ENCODE assay signal across 23 cellular contexts in the genomic region with DNA sequence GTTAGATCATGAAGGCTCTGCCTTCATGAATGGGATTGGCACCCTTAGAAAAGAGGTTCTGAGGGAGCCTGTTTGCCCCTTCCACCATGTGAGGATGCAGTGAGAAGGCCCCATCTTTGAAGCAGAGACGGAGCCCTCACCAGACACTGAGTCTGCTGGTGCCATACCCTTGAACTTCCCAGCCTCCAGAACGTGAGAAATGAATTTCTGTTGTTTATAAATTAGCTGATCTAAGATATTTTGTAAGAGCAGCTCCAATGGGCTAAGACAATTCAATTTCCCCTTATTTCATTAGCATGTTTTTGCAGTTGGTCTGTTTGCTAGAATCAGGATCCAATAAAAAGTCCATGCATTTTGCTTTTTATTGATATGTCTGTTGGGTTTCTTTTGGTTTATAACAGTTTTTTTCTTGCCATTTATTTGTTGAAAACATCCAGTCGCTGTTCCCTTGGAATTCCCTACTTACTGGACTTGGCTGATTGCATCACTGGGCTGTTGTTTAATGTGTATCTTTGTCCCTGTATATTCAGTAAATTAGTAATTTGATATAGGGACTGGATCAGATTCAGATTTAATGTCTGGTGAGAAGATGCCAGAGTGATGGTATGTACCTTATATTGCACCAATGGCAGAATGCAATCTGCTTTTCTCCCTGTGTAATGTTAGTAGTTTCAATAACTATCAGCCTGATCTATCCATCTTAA. TPM values are rescaled to one million over a fixed set of nuclear protein-coding genes. Genes with fewer than 3 reads are reported as not detected.
A peak's percentile ranks its signal among the peaks of the same experiment; 100 is the strongest.
DNase-seq lines count a peak whose midpoint lies in the region; ATAC-seq, FAIRE-seq and TF ChIP-seq lines count a peak whose summit lies in the region.
"Had no signal": no experiment of that assay in that cellular context is flagged by ENCODE, and none has a peak within 500 bp of the region (broad histone marks: within the 10 kb centered on the region; RNA-seq: fewer than 3 reads in every experiment).

No MANE protein-coding gene starts in this region.

- ATAC-seq in A549 = no peak
- ATAC-seq: CD8-positive, alpha-beta T cell; GM23338; HCT116 had no signal

- H3K4me1 ChIP-seq in A549 = no peaks in the 10 kb centered on the region
- H3K4me1 ChIP-seq: Caco-2 had no signal

- TF ChIP-seq CTCF in A549 (IDR thresholded peaks at IDR 0.05) (no peak), C4-2B (conservative IDR thresholded peaks at IDR 0.05) (no peak), VCaP (conservative IDR thresholded peaks at IDR 0.05) (no peak)

- no peak overlapping the region for H3K27ac ChIP-seq in A549
- H3K27ac ChIP-seq in C4-2B = peak overlapping the region; percentile 36
- H3K27ac ChIP-seq in VCaP = peak overlapping the region; percentile 88; the same call in 1 of the 2 replicates

- DNase-seq in A549 (ENCODE audit: low read depth in 1 of 2, low spot score in 1 of 2) (no peak), AG08396 (ENCODE audit: low spot score) (no peak), DMS153 treated with DMSO at 0.1 percent for 48 hours (lab: John Stamatoyannopoulos, UW; ENCODE audit: unreplicated experiment) (no peak), RCC 7860 (ENCODE audit: low spot score) (no peak)
- DNase-seq: ACHN; C1 segment of cervical spinal cord; Caco-2; CD4-positive, CD25-positive, alpha-beta regulatory T cell; CD8-positive, alpha-beta T cell; DMS153; DMS79; EL; GF-D8; H9; HFFc6 had no signal

- FAIRE-seq in A549 (lab: Jason Lieb, UNC) (no peak), RCC 7860 (lab: Jason Lieb, UNC) (no peak)
- FAIRE-seq: A204.1, GM12891, GM18507 had no signal

- CTCF ChIA-PET in A549 (lab: Yijun Ruan, JAX) = interaction anchor here (1.1 to 1.6 kb wide), 2 partner anchors 74 to 377 kb away, joined by 3 to 5 read pairs; a partner anchor contains a TSS

- no peak for TF ChIP-seq EP300 in A549 (IDR thresholded peaks at IDR 0.05)

- POLR2A ChIA-PET in A549 (lab: Yijun Ruan, JAX) = no interaction called here

- H3K9me3 ChIP-seq in A549 = no peaks in the 10 kb centered on the region
- H3K9me3 ChIP-seq: Caco-2 had no signal

- H3K4me3 ChIP-seq in A549 = no peak overlapping the region
- H3K4me3 ChIP-seq: GM23338 had no signal

- no peak for TF ChIP-seq RAD21 in A549 (conservative IDR thresholded peaks at IDR 0.05 in 1 of 2, IDR thresholded peaks at IDR 0.05 in 1 of 2)

- no peak for TF ChIP-seq POLR2A in A549 (IDR thresholded peaks at IDR 0.05; ENCODE audit: low read length)

- WGBS in A549 (ENCODE audit: missing lambda C conversion rate) = 42% methylated on average over 3 of the region's 3 CpGs

- no peak overlapping the region for H3K4me2 ChIP-seq in A549
- H3K4me2 ChIP-seq: GM23338 had no signal

TF ChIP-seq in A549, 52 proteins besides CTCF, POLR2A, EP300 and RAD21:
- TF ChIP-seq MAFK (IDR thresholded peaks at IDR 0.05; ENCODE audit: partially characterized antibody) = peak; percentile 22
- TF ChIP-seq ZNF302 (CRISPR knock-in tag; IDR thresholded peaks at IDR 0.05) = no peak

RNA-seq across cellular contexts. Expression of gene GREB1, which starts 24.0 kb away (rescaled TPM):
- polyA plus RNA-seq in A549 (2011; rRNA removed) (1.3 and 1.7 TPM in 2 replicates), A549 (2017; fragmentation: RNase III; extraction: RNeasy Plus Mini Kit Qiagen cat#74134 plus additional on column Dnase treatment) (1.1 to 1.4 TPM (median 1.4 TPM) in 3 replicates)
- polyA plus RNA-seq in A549 (2012; cell fraction: cytosol; rRNA removed) = 1.0 and 1.2 TPM in 2 replicates
- polyA plus RNA-seq in A549 (2012; cell fraction: nucleus; rRNA removed) = 1.1 and 1.8 TPM in 2 replicates
- 1.2 and 2.1 TPM in 2 replicates for polyA minus RNA-seq in A549 (2011; rRNA and poly(A)+ RNA removed)
- polyA plus RNA-seq: BJ had no signal

RNA-seq across cellular contexts. Expression of gene E2F6, which starts 43.8 kb away (rescaled TPM):
- 38.0 and 41.7 TPM in 2 replicates for polyA plus RNA-seq in A549 (2011; rRNA removed)
- polyA plus RNA-seq in A549 (2012; cell fraction: cytosol; rRNA removed) = 14.7 and 16.7 TPM in 2 replicates
- 24.5 and 27.3 TPM in 2 replicates for polyA plus RNA-seq in A549 (2012; cell fraction: nucleus; rRNA removed)
- 34.3 to 37.6 TPM (median 34.6 TPM) in 3 replicates for polyA plus RNA-seq in A549 (2017; fragmentation: RNase III; extraction: RNeasy Plus Mini Kit Qiagen cat#74134 plus additional on column Dnase treatment)
- 13.6 and 14.6 TPM in 2 replicates for polyA minus RNA-seq in A549 (2011; rRNA and poly(A)+ RNA removed)

Comparison
In these comparisons a context has a peak if more than half of its experiments do, and no peak if none do; other contexts are left out.
1. H3K27ac ChIP-seq: peak in C4-2B (single experiment) and VCaP (single experiment); none in A549 (0 of 2).